Comparison of ENCODE assay signal across 1 cellular context in genomic region chr6:33425668-33426577, GRCh38.
A peak's percentile ranks its signal among the peaks of the same experiment; 100 is the strongest.
TF ChIP-seq lines count a peak whose summit lies in the region.

No MANE protein-coding gene starts in this region.

TF ChIP-seq in GM12878, 131 proteins besides CTCF, POLR2A, EP300 and RAD21 (continues in another document):
- TF ChIP-seq RELB (IDR thresholded peaks at IDR 0.05; ENCODE audit: low read depth) (0 out of 2 replicates have a peak, but pooled peaks have one; percentile 5), CBX3 (IDR thresholded peaks at IDR 0.05; ENCODE audit: borderline replicate concordance, low read depth) (no peak), TCF12 (IDR thresholded peaks at IDR 0.05; ENCODE audit: low read depth, low read length) (0 out of 2 replicates have a peak, but pooled peaks have one; percentile 12), BHLHE40 (IDR thresholded peaks at IDR 0.05; ENCODE audit: borderline replicate concordance in 1 of 2, low read depth in 2 of 2, low read length in 1 of 2) (peak in 1 of 2 experiments; percentile 38; a peak in 1 of 4 replicates), CUX1 (IDR thresholded peaks at IDR 0.05; ENCODE audit: insufficient replicate concordance, low read depth, low read length) (no peak), NR2C1 (IDR thresholded peaks at IDR 0.05) (peak; percentile 25; the same call in 1 of the 2 replicates), CREM (IDR thresholded peaks at IDR 0.05; ENCODE audit: low read depth) (0 out of 2 replicates have a peak, but pooled peaks have one; percentile 26), NKRF (conservative IDR thresholded peaks at IDR 0.05) (peak; percentile 38; the same call in 1 of the 2 replicates), ZBTB33 (IDR thresholded peaks at IDR 0.05) (no peak), SMC3 (IDR thresholded peaks at IDR 0.05; ENCODE audit: borderline replicate concordance, low read length) (peak; percentile 36; the same call in 1 of the 2 replicates), SP1 (IDR thresholded peaks at IDR 0.05; ENCODE audit: low read depth, low read length) (peak; percentile 55), ESRRA (IDR thresholded peaks at IDR 0.05; ENCODE audit: low read length) (no peak), MEF2A (IDR thresholded peaks at IDR 0.05; ENCODE audit: insufficient read depth, low read depth, low read length) (no peak), SREBF2 (IDR thresholded peaks at IDR 0.05; ENCODE audit: low read length) (no peak), PBX3 (IDR thresholded peaks at IDR 0.05; ENCODE audit: insufficient replicate concordance, low read depth, low read length) (no peak), MAX (IDR thresholded peaks at IDR 0.05; ENCODE audit: low read depth, low read length) (peak; percentile 75; the same call in 1 of the 2 replicates), BCLAF1 (IDR thresholded peaks at IDR 0.05) (no peak), ZNF687 (IDR thresholded peaks at IDR 0.05) (peak; percentile 22; the same call in 1 of the 2 replicates), GABPA (IDR thresholded peaks at IDR 0.05; ENCODE audit: low read depth) (no peak), JUNB (IDR thresholded peaks at IDR 0.05) (no peak), CEBPZ (IDR thresholded peaks at IDR 0.05; ENCODE audit: low read depth, low read length) (no peak), NFXL1 (IDR thresholded peaks at IDR 0.05; ENCODE audit: borderline replicate concordance) (no peak), CBFB (IDR thresholded peaks at IDR 0.05; ENCODE audit: low read depth) (no peak), EGR1 (IDR thresholded peaks at IDR 0.05; ENCODE audit: borderline replicate concordance in 1 of 2, low read depth in 2 of 2, low read length in 2 of 2) (peak; percentile 9 to 89), EED (IDR thresholded peaks at IDR 0.05; ENCODE audit: low read depth) (peak; percentile 26; the same call in 1 of the 2 replicates), RUNX3 (IDR thresholded peaks at IDR 0.05; ENCODE audit: low read length) (no peak), IKZF1 (conservative IDR thresholded peaks at IDR 0.05) (peak; percentile 32), E2F4 (IDR thresholded peaks at IDR 0.05; ENCODE audit: low read depth, low read length) (no peak)
